21 cellular contexts compared by ENCODE assay signal in the genomic region with DNA sequence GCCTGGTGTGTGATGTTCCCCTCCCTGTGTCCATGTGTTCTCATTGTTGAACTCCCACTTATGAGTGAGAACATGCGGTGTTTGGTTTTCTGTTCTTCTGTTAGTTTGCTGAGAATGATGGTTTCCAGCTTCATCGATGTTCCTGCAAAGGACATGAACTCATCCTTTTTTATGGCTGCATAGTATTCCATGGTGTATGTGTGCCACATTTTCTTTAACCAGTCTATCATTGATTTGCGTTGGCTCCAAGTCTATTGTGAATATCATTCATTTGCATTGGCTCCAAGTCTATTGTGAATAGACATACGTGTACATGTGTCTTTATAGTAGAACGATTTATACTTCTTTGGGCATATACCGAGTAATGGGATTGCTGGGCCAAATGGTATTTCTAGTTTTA. TPM values are rescaled to one million over a fixed set of nuclear protein-coding genes. Genes with fewer than 3 reads are reported as not detected.
"Had no signal": no experiment of that assay in that cellular context is flagged by ENCODE, and none has a peak within 500 bp of the region (broad histone marks: within the 10 kb centered on the region; RNA-seq: fewer than 3 reads in every experiment).

No MANE protein-coding gene starts in this region.

RNA-seq across cellular contexts. Expression of gene PIP, which starts 18.8 kb away (rescaled TPM):
- total RNA-seq: activated naive CD4-positive, alpha-beta T cell treated with anti-CD3 and anti-CD28 coated beads for 36 hours; activated naive CD4-positive, alpha-beta T cell treated with anti-CD3 and anti-CD28 coated beads, Interleukin-2, amount 50 U/mL, for 72 hours; activated naive CD8-positive, alpha-beta T cell treated with anti-CD3 and anti-CD28 coated beads for 36 hours; activated naive CD8-positive, alpha-beta T cell treated with anti-CD3 and anti-CD28 coated beads, Interleukin-2, amount 10 ng/mL, durations not matched to agents 7 days and 5 days; activated T-cell treated with anti-CD3 and anti-CD28 coated beads, Interleukin-2, amount 50 U/mL, for 4 hours; activated T-cell treated with anti-CD3 and anti-CD28 coated beads, Interleukin-2, amount 50 U/mL, for 72 hours; activated T-helper 1 cell treated with anti-CD3 and anti-CD28 coated beads, Interleukin-12 subunit alpha, Interleukin-12 subunit beta, Interleukin-2, Interleukin-4 antibody, amounts not matched to agents 30 ng/mL and 10 ng/mL and 1 ng/mL, durations not matched to agents 14 hours and 24 hours and 36 hours; activated T-helper 17 cell treated with anti-CD3 and anti-CD28 coated beads, Interleukin-2, amount 50 U/mL, for 72 hours; activated T-helper 2 cell treated with anti-CD3 and anti-CD28 coated beads, Interferon-gamma antibody, Interleukin-2, Interleukin-4, amounts not matched to agents 10 μg/mL and 5 μg/mL and 100 μg/mL, durations not matched to agents 14 hours and 24 hours and 36 hours; adrenal gland; aorta; ascending aorta; astrocyte; body of pancreas; bronchial epithelial cell; cardiac muscle cell; cardiac septum; cerebellum; chondrocyte had no signal
- polyA plus RNA-seq: adipose tissue, adrenal gland, aorta, cardiac muscle cell had no signal

RNA-seq across cellular contexts. Expression of gene TAS2R39, which starts 32.5 kb away (rescaled TPM):
- total RNA-seq: activated naive CD4-positive, alpha-beta T cell treated with anti-CD3 and anti-CD28 coated beads for 36 hours; activated naive CD4-positive, alpha-beta T cell treated with anti-CD3 and anti-CD28 coated beads, Interleukin-2, amount 50 U/mL, for 72 hours; activated naive CD8-positive, alpha-beta T cell treated with anti-CD3 and anti-CD28 coated beads for 36 hours; activated naive CD8-positive, alpha-beta T cell treated with anti-CD3 and anti-CD28 coated beads, Interleukin-2, amount 10 ng/mL, durations not matched to agents 7 days and 5 days; activated T-cell treated with anti-CD3 and anti-CD28 coated beads, Interleukin-2, amount 50 U/mL, for 4 hours; activated T-cell treated with anti-CD3 and anti-CD28 coated beads, Interleukin-2, amount 50 U/mL, for 72 hours; activated T-helper 1 cell treated with anti-CD3 and anti-CD28 coated beads, Interleukin-12 subunit alpha, Interleukin-12 subunit beta, Interleukin-2, Interleukin-4 antibody, amounts not matched to agents 30 ng/mL and 10 ng/mL and 1 ng/mL, durations not matched to agents 14 hours and 24 hours and 36 hours; activated T-helper 17 cell treated with anti-CD3 and anti-CD28 coated beads, Interleukin-2, amount 50 U/mL, for 72 hours; activated T-helper 2 cell treated with anti-CD3 and anti-CD28 coated beads, Interferon-gamma antibody, Interleukin-2, Interleukin-4, amounts not matched to agents 10 μg/mL and 5 μg/mL and 100 μg/mL, durations not matched to agents 14 hours and 24 hours and 36 hours; adrenal gland; aorta; ascending aorta; astrocyte; body of pancreas; breast epithelium; bronchial epithelial cell; cardiac muscle cell; cardiac septum; cerebellum; chondrocyte had no signal
- polyA plus RNA-seq: adipose tissue, adrenal gland, aorta, cardiac muscle cell had no signal
